Comparison of ENCODE assay signal across 8 cellular contexts in the genomic region with DNA sequence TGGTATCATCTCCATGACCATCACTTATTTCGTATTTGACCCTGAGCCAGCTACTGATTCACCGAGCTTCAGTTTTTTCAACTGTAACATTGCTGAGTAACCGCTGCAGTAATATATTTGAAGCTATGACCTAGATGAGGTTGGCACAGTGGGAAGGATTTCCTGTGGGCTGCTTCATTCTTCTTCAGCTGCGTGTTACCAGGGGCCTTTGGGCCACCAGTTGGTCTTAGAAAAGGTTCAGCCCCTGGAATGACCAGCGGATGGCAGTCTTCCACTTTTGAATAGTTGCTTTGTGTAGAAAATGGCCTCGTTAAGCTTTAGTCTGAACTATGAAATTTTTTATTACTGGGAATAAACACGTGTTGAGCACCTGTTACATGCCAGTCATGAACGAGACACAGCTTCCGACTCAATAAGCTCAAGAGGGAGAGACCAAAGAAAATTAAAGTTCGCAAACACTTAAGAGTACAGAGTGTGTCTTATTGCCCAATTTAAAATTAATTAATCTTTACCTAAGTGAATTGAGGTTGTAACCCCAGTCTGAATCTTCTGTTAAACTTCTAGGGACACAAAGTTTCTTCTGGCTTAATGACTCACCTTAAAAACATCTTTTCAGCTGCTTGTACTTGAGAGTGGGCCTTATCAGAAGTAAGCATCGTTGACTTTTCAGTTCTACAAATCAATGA. TPM values are rescaled to one million over a fixed set of nuclear protein-coding genes. Genes with fewer than 3 reads are reported as not detected.
DNase-seq lines count a peak whose midpoint lies in the region; ATAC-seq, FAIRE-seq and TF ChIP-seq lines count a peak whose summit lies in the region.

No MANE protein-coding gene starts in this region.

- H3K4me2 ChIP-seq in neural progenitor cell: no peak overlapping the region

- H3K36me3 Mint-ChIP-seq in chondrocyte (ENCODE audit: low read depth) (no peaks in the 10 kb centered on the region), neural progenitor cell (peaks cover 2% of the 10 kb centered on the region)
- H3K36me3 Mint-ChIP-seq in activated naive CD4-positive, alpha-beta T cell treated with anti-CD3 and anti-CD28 coated beads, Interleukin-2, amount 50 U/mL, for 72 hours: no peaks in the 10 kb centered on the region
- H3K36me3 Mint-ChIP-seq in activated naive CD8-positive, alpha-beta T cell treated with anti-CD3 and anti-CD28 coated beads, Interleukin-2, amount 50 U/mL, for 24 hours (ENCODE audit: low read depth): no peaks in the 10 kb centered on the region

- TF ChIP-seq CTCF in 22Rv1 (IDR thresholded peaks at IDR 0.05) (peak; percentile 56), chondrocyte (IDR thresholded peaks at IDR 0.05) (peak; percentile 81), neural progenitor cell (IDR thresholded peaks at IDR 0.05) (peak; percentile 69)

- H4K20me1 ChIP-seq in neural progenitor cell (ENCODE audit: low read depth): no peaks in the 10 kb centered on the region

- H3K79me2 ChIP-seq in neural progenitor cell (ENCODE audit: low read depth): no peaks in the 10 kb centered on the region

- peak; percentile 8 for DNase-seq in G401 (ENCODE audit: low spot score)
- DNase-seq in NCI-H524 treated with DMSO at 0.1 percent for 48 hours (lab: John Stamatoyannopoulos, UW): peak; percentile 59
- no peak for DNase-seq in chondrocyte (ENCODE audit: low spot score)
- peak; percentile 68 for DNase-seq in neural progenitor cell (ENCODE audit: low spot score)
- no peak for DNase-seq in GM19239 (ENCODE audit: insufficient read length, low spot score)
- DNase-seq in activated naive CD4-positive, alpha-beta T cell treated with anti-CD3 and anti-CD28 coated beads, Interleukin-2, amount 50 U/mL, for 72 hours (ENCODE audit: low spot score in 2 of 2): no peak
- DNase-seq in activated naive CD8-positive, alpha-beta T cell treated with anti-CD3 and anti-CD28 coated beads, Interleukin-2, amount 50 U/mL, for 24 hours: no peak

- H3K36me3 ChIP-seq in neural progenitor cell: no peaks in the 10 kb centered on the region

- H3K9me3 Mint-ChIP-seq in chondrocyte (ENCODE audit: low read depth) (peaks cover 3% of the 10 kb centered on the region), neural progenitor cell (peaks cover 3% of the 10 kb centered on the region)
- H3K9me3 Mint-ChIP-seq in activated naive CD4-positive, alpha-beta T cell treated with anti-CD3 and anti-CD28 coated beads, Interleukin-2, amount 50 U/mL, for 72 hours: no peaks in the 10 kb centered on the region
- no peaks in the 10 kb centered on the region for H3K9me3 Mint-ChIP-seq in activated naive CD8-positive, alpha-beta T cell treated with anti-CD3 and anti-CD28 coated beads, Interleukin-2, amount 50 U/mL, for 24 hours

- H3K4me1 ChIP-seq in neural progenitor cell: no peaks in the 10 kb centered on the region

- no peaks in the 10 kb centered on the region for H3K9me3 ChIP-seq in neural progenitor cell (ENCODE audit: low read depth)

- H3K4me1 Mint-ChIP-seq in chondrocyte (ENCODE audit: low read depth) (peaks cover 21% of the 10 kb centered on the region), neural progenitor cell (peaks cover 2% of the 10 kb centered on the region)
- H3K4me1 Mint-ChIP-seq in activated naive CD8-positive, alpha-beta T cell treated with anti-CD3 and anti-CD28 coated beads, Interleukin-2, amount 50 U/mL, for 24 hours: no peaks in the 10 kb centered on the region

- H3K27me3 ChIP-seq in neural progenitor cell: no peaks in the 10 kb centered on the region

- H3K4me3 Mint-ChIP-seq in chondrocyte (ENCODE audit: unreplicated experiment) (no peak overlapping the region), neural progenitor cell (no peak overlapping the region)
- no peak overlapping the region for H3K4me3 Mint-ChIP-seq in activated naive CD8-positive, alpha-beta T cell treated with anti-CD3 and anti-CD28 coated beads, Interleukin-2, amount 50 U/mL, for 24 hours

- no peak for ATAC-seq in activated naive CD4-positive, alpha-beta T cell treated with anti-CD3 and anti-CD28 coated beads, Interleukin-2, amount 50 U/mL, for 72 hours
- ATAC-seq in activated naive CD8-positive, alpha-beta T cell treated with anti-CD3 and anti-CD28 coated beads, Interleukin-2, amount 50 U/mL, for 24 hours: no peak

- in situ Hi-C loops in G401 (cut with HindIII; ENCODE audit: low sequenced_read_pairs): no loop called here

- H2AFZ ChIP-seq in neural progenitor cell (replicated peaks): no peak overlapping the region

- H3K27ac ChIP-seq in 22Rv1 (no peak overlapping the region), neural progenitor cell (no peak overlapping the region)

- H3K27me3 Mint-ChIP-seq in chondrocyte (ENCODE audit: low read depth) (no peaks in the 10 kb centered on the region), neural progenitor cell (ENCODE audit: insufficient read depth, low read depth) (peaks cover 4% of the 10 kb centered on the region)
- H3K27me3 Mint-ChIP-seq in activated naive CD8-positive, alpha-beta T cell treated with anti-CD3 and anti-CD28 coated beads, Interleukin-2, amount 50 U/mL, for 24 hours: peaks cover 17% of the 10 kb centered on the region

- no peak for FAIRE-seq in GM19239 (lab: Jason Lieb, UNC)

- H3K9ac ChIP-seq in neural progenitor cell: no peak overlapping the region

- no peak overlapping the region for H3K27ac Mint-ChIP-seq in chondrocyte (ENCODE audit: unreplicated experiment)
- H3K27ac Mint-ChIP-seq in neural progenitor cell: no peak overlapping the region
- no peak overlapping the region for H3K27ac Mint-ChIP-seq in activated naive CD4-positive, alpha-beta T cell treated with anti-CD3 and anti-CD28 coated beads, Interleukin-2, amount 50 U/mL, for 72 hours
- no peak overlapping the region for H3K27ac Mint-ChIP-seq in activated naive CD8-positive, alpha-beta T cell treated with anti-CD3 and anti-CD28 coated beads, Interleukin-2, amount 50 U/mL, for 24 hours

- no peaks in the 10 kb centered on the region for H3F3A ChIP-seq in neural progenitor cell (ENCODE audit: low read depth)

- H3K4me3 ChIP-seq in neural progenitor cell: no peak overlapping the region

RNA-seq across cellular contexts. Expression of gene NR2E3, which starts 57.6 kb away (rescaled TPM):
- not detected in 2 replicates for total RNA-seq in G401 (2014; rRNA removed; shearing (Covaris generic))
- total RNA-seq in chondrocyte (not detected in 3 replicates), neural progenitor cell (ENCODE audit: low replicate concordance) (0.28 TPM in 1 of 2 replicates, not detected in the other)
- not detected for total RNA-seq in activated naive CD4-positive, alpha-beta T cell treated with anti-CD3 and anti-CD28 coated beads, Interleukin-2, amount 50 U/mL, for 72 hours

Comparison
In these comparisons a context has a peak if more than half of its experiments do, and no peak if none do; other contexts are left out.
1. DNase-seq: peak in G401 (single experiment), NCI-H524 treated with DMSO at 0.1 percent for 48 hours (single experiment) and neural progenitor cell (single experiment); none in chondrocyte (single experiment), GM19239 (single experiment), activated naive CD4-positive, alpha-beta T cell treated with anti-CD3 and anti-CD28 coated beads, Interleukin-2, amount 50 U/mL, for 72 hours (0 of 2) and activated naive CD8-positive, alpha-beta T cell treated with anti-CD3 and anti-CD28 coated beads, Interleukin-2, amount 50 U/mL, for 24 hours (single experiment).
2. Peak in every context shown above with its lines, with median percentiles within 50 percentile points of each other: CTCF ChIP-seq.